Comparison of ENCODE assay signal across 9 cellular contexts in the genomic region with DNA sequence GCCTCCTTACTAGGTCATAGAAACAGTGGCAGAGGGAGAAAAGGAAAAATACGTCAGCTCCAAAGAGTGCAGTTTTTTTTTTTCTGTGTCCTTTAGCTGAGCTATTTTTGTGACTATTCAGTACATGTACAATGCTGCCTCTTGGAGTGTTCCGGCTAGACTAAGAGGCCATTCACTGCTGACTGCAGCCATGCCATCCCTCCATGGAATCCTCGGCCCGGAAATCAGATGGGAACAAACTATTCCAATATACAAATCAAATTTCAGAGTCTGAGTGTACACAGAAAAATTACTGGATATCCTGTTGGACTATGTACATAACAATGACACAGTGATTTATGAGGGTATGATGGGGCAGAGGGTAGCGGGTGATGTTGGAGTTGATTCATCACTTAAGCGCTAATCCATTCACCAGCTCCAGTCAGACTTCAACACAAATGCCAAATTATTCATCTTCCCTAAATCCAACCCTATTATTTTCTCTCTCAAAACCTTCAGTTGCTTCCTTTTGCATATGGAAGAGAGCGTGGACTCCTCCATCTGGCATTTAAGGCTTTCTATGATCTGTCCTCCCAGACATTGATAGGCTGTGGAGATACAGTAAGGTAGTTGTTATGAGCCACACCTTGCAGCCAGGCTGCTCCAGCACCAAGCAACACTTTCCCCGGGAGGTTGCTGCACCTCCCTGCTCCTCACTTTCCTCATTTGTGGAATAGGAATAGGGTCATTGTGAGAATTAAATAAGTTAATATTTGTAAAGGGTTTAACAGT.
A peak's percentile ranks its signal among the peaks of the same experiment; 100 is the strongest.
DNase-seq lines count a peak whose midpoint lies in the region; ATAC-seq, FAIRE-seq and TF ChIP-seq lines count a peak whose summit lies in the region.
"Had no signal": no experiment of that assay in that cellular context is flagged by ENCODE, and none has a peak within 500 bp of the region (broad histone marks: within the 10 kb centered on the region; RNA-seq: fewer than 3 reads in every experiment).

No MANE protein-coding gene starts in this region.

- H3K9me3 ChIP-seq in left ventricle myocardium inferior (replicated peaks) (no peaks in the 10 kb centered on the region), small intestine (ENCODE audit: control insufficient read depth, low read depth) (no peaks in the 10 kb centered on the region)

- H3K4me3 ChIP-seq in left ventricle myocardium inferior (no peak overlapping the region), small intestine (ENCODE audit: low read depth in 1 of 2, low read length in 2 of 2) (no peak overlapping the region)

- no peak overlapping the region for H3K27ac Mint-ChIP-seq in activated naive CD8-positive, alpha-beta T cell treated with anti-CD3 and anti-CD28 coated beads, Interleukin-2, amount 50 U/mL, for 24 hours

- H3K36me3 ChIP-seq in left ventricle myocardium inferior: no peaks in the 10 kb centered on the region
- H3K36me3 ChIP-seq in small intestine (ENCODE audit: control insufficient read depth in 2 of 2, insufficient read depth in 2 of 2, low read length in 2 of 2): no peaks in the 10 kb centered on the region

- H3K4me3 Mint-ChIP-seq in activated naive CD8-positive, alpha-beta T cell treated with anti-CD3 and anti-CD28 coated beads, Interleukin-2, amount 50 U/mL, for 24 hours: no peak overlapping the region

- no peak for FAIRE-seq in small intestine (lab: Jason Lieb, UNC)

- H3K27me3 Mint-ChIP-seq in activated naive CD8-positive, alpha-beta T cell treated with anti-CD3 and anti-CD28 coated beads, Interleukin-2, amount 50 U/mL, for 24 hours: no peaks in the 10 kb centered on the region

- peak overlapping the region; percentile 83 for H3K27ac ChIP-seq in left ventricle myocardium inferior (replicated peaks)
- H3K27ac ChIP-seq in small intestine (ENCODE audit: low read depth in 1 of 2, low read length in 1 of 2): peak overlapping the region; percentile 26 to 84

- H3K4me1 Mint-ChIP-seq in activated naive CD8-positive, alpha-beta T cell treated with anti-CD3 and anti-CD28 coated beads, Interleukin-2, amount 50 U/mL, for 24 hours: peaks cover 1% of the 10 kb centered on the region

- intact Hi-C loops in left ventricle myocardium inferior (cut with micrococcal nuclease): no loop called here

- TF ChIP-seq CTCF in left ventricle myocardium inferior (IDR thresholded peaks at IDR 0.05; ENCODE audit: borderline replicate concordance): no peak

- peaks cover 5% of the 10 kb centered on the region for H3K36me3 Mint-ChIP-seq in activated naive CD8-positive, alpha-beta T cell treated with anti-CD3 and anti-CD28 coated beads, Interleukin-2, amount 50 U/mL, for 24 hours (ENCODE audit: low read depth)

- WGBS in small intestine, 3 donors: 34 to 53% (median 46%) methylated on average over 8 of the region's 8 CpGs

- H3K4me1 ChIP-seq in left ventricle myocardium inferior (peaks cover 97% of the 10 kb centered on the region), small intestine (ENCODE audit: control insufficient read depth in 2 of 2, insufficient read depth in 1 of 2, low read depth in 1 of 2, low read length in 1 of 2) (peaks cover 7 to 27% of the 10 kb centered on the region in 2 donors)

- no peaks in the 10 kb centered on the region for H3K9me3 Mint-ChIP-seq in activated naive CD8-positive, alpha-beta T cell treated with anti-CD3 and anti-CD28 coated beads, Interleukin-2, amount 50 U/mL, for 24 hours

- no peak for ATAC-seq in left lobe of liver
- no peak for ATAC-seq in GM18867 (IDR thresholded peaks at IDR 0.05; ENCODE audit: unreplicated experiment)
- ATAC-seq in activated naive CD8-positive, alpha-beta T cell treated with anti-CD3 and anti-CD28 coated beads, Interleukin-2, amount 50 U/mL, for 24 hours: no peak

- H3K27me3 ChIP-seq in left ventricle myocardium inferior (ENCODE audit: low read depth): no peaks in the 10 kb centered on the region
- no peaks in the 10 kb centered on the region for H3K27me3 ChIP-seq in small intestine (ENCODE audit: control insufficient read depth in 2 of 2, insufficient read depth in 2 of 2, low read length in 2 of 2)

- DNase-seq in HCEC 1CT: peak; percentile 97
- peak in 49 of 58 donors; percentile 8 to 90 (median 44) for DNase-seq in anterior cingulate cortex (lab: John Stamatoyannopoulos, UW)
- DNase-seq in left ventricle myocardium inferior: no peak
- peak; percentile 85 for DNase-seq in small intestine
- DNase-seq in left lobe of liver (ENCODE audit: low spot score): no peak
- no peak for DNase-seq in activated naive CD4-positive, alpha-beta T cell treated with anti-CD3 and anti-CD28 coated beads, Interleukin-2, amount 50 U/mL, for 16 hours
- DNase-seq in activated naive CD8-positive, alpha-beta T cell treated with anti-CD3 and anti-CD28 coated beads, Interleukin-2, amount 50 U/mL, for 24 hours: no peak
- DNase-seq: T-helper 1 cell had no signal

Comparison
In these comparisons a context has a peak if more than half of its experiments do, and no peak if none do; other contexts are left out.
1. DNase-seq: peak in HCEC 1CT (single experiment), anterior cingulate cortex (49 of 58) and small intestine (single experiment); none in left ventricle myocardium inferior (single experiment), left lobe of liver (single experiment), activated naive CD4-positive, alpha-beta T cell treated with anti-CD3 and anti-CD28 coated beads, Interleukin-2, amount 50 U/mL, for 16 hours (single experiment) and activated naive CD8-positive, alpha-beta T cell treated with anti-CD3 and anti-CD28 coated beads, Interleukin-2, amount 50 U/mL, for 24 hours (single experiment).